10 cellular contexts compared by ENCODE assay signal in genomic region chr17:47897561-47897960, GRCh38. TPM values are rescaled to one million over a fixed set of nuclear protein-coding genes. Genes with fewer than 3 reads are reported as not detected.
A peak's percentile ranks its signal among the peaks of the same experiment; 100 is the strongest.
DNase-seq lines count a peak whose midpoint lies in the region; ATAC-seq and TF ChIP-seq lines count a peak whose summit lies in the region.
"Had no signal": no experiment of that assay in that cellular context is flagged by ENCODE, and none has a peak within 500 bp of the region (broad histone marks: within the 10 kb centered on the region; RNA-seq: fewer than 3 reads in every experiment).

No MANE protein-coding gene starts in this region.

- peaks cover 38% of the 10 kb centered on the region for H3K4me1 Mint-ChIP-seq in CD14-positive monocyte
- peaks cover 41 to 43% of the 10 kb centered on the region in 2 donors for H3K4me1 Mint-ChIP-seq in natural killer cell treated with Interleukin-12 subunit alpha and Interleukin-12 subunit beta and Interleukin-15 and Interleukin-18, amount 100 ng/mL, for 72 hours (ENCODE audit: low read depth in 2 of 2)

- peak overlapping the region in 1 of 2 donors; percentile 92 for H3K4me3 Mint-ChIP-seq in CD14-positive monocyte
- peak overlapping the region; percentile 92 for H3K4me3 Mint-ChIP-seq in natural killer cell treated with Interleukin-12 subunit alpha and Interleukin-12 subunit beta and Interleukin-15 and Interleukin-18, amount 100 ng/mL, for 72 hours

- peaks cover 31% of the 10 kb centered on the region for H3K4me1 ChIP-seq in vagina

- peak overlapping the region; percentile 80 for H3K4me3 ChIP-seq in MG63
- H3K4me3 ChIP-seq in dorsolateral prefrontal cortex: peak overlapping the region in 51 of 59 donors; percentile 66 to 98 (median 89)
- peak overlapping the region in 1 of 2 donors; percentile 81 for H3K4me3 ChIP-seq in vagina

- H3K9me3 ChIP-seq in MG63: no peaks in the 10 kb centered on the region
- no peaks in the 10 kb centered on the region for H3K9me3 ChIP-seq in vagina

- TF ChIP-seq CTCF in CD14-positive monocyte (IDR thresholded peaks at IDR 0.05) (no peak), dorsolateral prefrontal cortex (IDR thresholded peaks at IDR 0.05 in 54 of 56, conservative IDR thresholded peaks at IDR 0.05 in 2 of 56; ENCODE audit: low read depth in 1 of 56, partially characterized antibody in 56 of 56) (no peak), vagina (IDR thresholded peaks at IDR 0.05) (no peak)

- peaks cover 0 to 2% (median 1%) of the 10 kb centered on the region in 3 donors for H3K27me3 Mint-ChIP-seq in CD14-positive monocyte (ENCODE audit: low read depth in 3 of 3)
- no peaks in the 10 kb centered on the region for H3K27me3 Mint-ChIP-seq in natural killer cell treated with Interleukin-12 subunit alpha and Interleukin-12 subunit beta and Interleukin-15 and Interleukin-18, amount 100 ng/mL, for 72 hours

- TF ChIP-seq POLR2A in vagina (IDR thresholded peaks at IDR 0.05): no peak

- peak overlapping the region in 6 of 7 donors; percentile 21 to 95 (median 74) for H3K27ac Mint-ChIP-seq in CD14-positive monocyte
- H3K27ac Mint-ChIP-seq in natural killer cell treated with Interleukin-12 subunit alpha and Interleukin-12 subunit beta and Interleukin-15 and Interleukin-18, amount 100 ng/mL, for 72 hours: peak overlapping the region; percentile 87 to 94

- no peaks in the 10 kb centered on the region for H3K9me3 Mint-ChIP-seq in CD14-positive monocyte
- H3K9me3 Mint-ChIP-seq in natural killer cell treated with Interleukin-12 subunit alpha and Interleukin-12 subunit beta and Interleukin-15 and Interleukin-18, amount 100 ng/mL, for 72 hours: no peaks in the 10 kb centered on the region

- peaks cover 13% of the 10 kb centered on the region for H3K36me3 ChIP-seq in MG63
- peaks cover 0 to 3% of the 10 kb centered on the region in 2 donors for H3K36me3 ChIP-seq in vagina

- DNase-seq in CD14-positive monocyte (ENCODE audit: low spot score) (no peak), MG63 (no peak), dorsolateral prefrontal cortex (no peak), OCI-M2 (lab: John Stamatoyannopoulos, UW; ENCODE audit: unreplicated experiment) (no peak), vagina (ENCODE audit: extremely low spot score in 2 of 2) (no peak), inferior parietal cortex (ENCODE audit: extremely low spot score) (no peak)
- DNase-seq in natural killer cell treated with Interleukin-12 subunit alpha and Interleukin-12 subunit beta and Interleukin-15 and Interleukin-18, amount 100 ng/mL, for 72 hours (ENCODE audit: low spot score): no peak
- DNase-seq in stimulated activated naive CD4-positive, alpha-beta T cell treated with Interleukin-2 at 50 U/mL for 16 hours (lab: John Stamatoyannopoulos, UW): no peak
- DNase-seq: GDM1 had no signal

- ATAC-seq in natural killer cell treated with Interleukin-12 subunit alpha and Interleukin-12 subunit beta and Interleukin-15 and Interleukin-18, amount 100 ng/mL, for 72 hours: no peak
- ATAC-seq: esophagus mucosa had no signal

- peak overlapping the region in 57 of 59 donors; percentile 31 to 100 (median 99) for H3K27ac ChIP-seq in dorsolateral prefrontal cortex
- H3K27ac ChIP-seq in vagina: no peak overlapping the region

- no peaks in the 10 kb centered on the region for H3K27me3 ChIP-seq in MG63
- no peaks in the 10 kb centered on the region for H3K27me3 ChIP-seq in dorsolateral prefrontal cortex
- no peaks in the 10 kb centered on the region for H3K27me3 ChIP-seq in vagina

- intact Hi-C loops in CD14-positive monocyte (cut with micrococcal nuclease) (loop anchor here (2.0 to 10.0 kb wide), 4 partner anchors 43 to 233 kb away; partner anchors contain the start of gene PNPO (in 2 of the 2)), dorsolateral prefrontal cortex (cut with DNase I) (loop anchor here (5.0 to 10.0 kb wide), 3 partner anchors 45 to 253 kb away; partner anchors contain the start of genes CDK5RAP3 (in 1 of the 2), KPNB1 (in 1 of the 2) and PNPO (in 1 of the 2)), vagina (cut with DNase I) (loop anchor here (10.0 kb wide), 1 partner anchor 47 kb away; the partner anchor contains the start of gene PNPO)

- H3K36me3 Mint-ChIP-seq in CD14-positive monocyte: peaks cover 31 to 37% of the 10 kb centered on the region in 2 donors
- no peaks in the 10 kb centered on the region for H3K36me3 Mint-ChIP-seq in natural killer cell treated with Interleukin-12 subunit alpha and Interleukin-12 subunit beta and Interleukin-15 and Interleukin-18, amount 100 ng/mL, for 72 hours

RNA-seq across cellular contexts. Expression of gene SP2, which starts 1.5 kb away (rescaled TPM):
- polyA plus RNA-seq in CD14-positive monocyte: 1 to 10 TPM; 3.1 to 6.8 TPM
- total RNA-seq in MG63 (2014; rRNA removed; shearing (Covaris generic); ENCODE audit: low replicate concordance): 0.81 and 2.3 TPM in 2 replicates
- total RNA-seq in dorsolateral prefrontal cortex: 10 to 100 TPM; 11.5 to 27.4 (median 17.6) TPM
- total RNA-seq in natural killer cell treated with Interleukin-12 subunit alpha and Interleukin-12 subunit beta and Interleukin-15 and Interleukin-18, amount 100 ng/mL, for 72 hours: 10 to 100 TPM; 22.0 to 25.8 TPM
- total RNA-seq in vagina: 11.3 TPM

RNA-seq across cellular contexts. Expression of gene PNPO, which starts 43.8 kb away (rescaled TPM):
- polyA plus RNA-seq in CD14-positive monocyte: 10 to 100 TPM; 29.7 to 34.2 TPM
- 41.4 and 89.7 TPM in 2 replicates for total RNA-seq in MG63 (2014; rRNA removed; shearing (Covaris generic); ENCODE audit: low replicate concordance)
- 10 to 100 TPM; 30.2 to 62.6 (median 43.4) TPM for total RNA-seq in dorsolateral prefrontal cortex
- 10 to 100 TPM; 21.5 to 39.9 TPM for total RNA-seq in natural killer cell treated with Interleukin-12 subunit alpha and Interleukin-12 subunit beta and Interleukin-15 and Interleukin-18, amount 100 ng/mL, for 72 hours
- 42.7 TPM for total RNA-seq in vagina

RNA-seq across cellular contexts. Expression of gene SP6, which starts 46.6 kb away (rescaled TPM):
- polyA plus RNA-seq in CD14-positive monocyte: under 1 TPM in 1 of 2 donors, not detected in 1; 0.06 TPM
- total RNA-seq in MG63 (2014; rRNA removed; shearing (Covaris generic); ENCODE audit: low replicate concordance): not detected in 2 replicates
- under 1 TPM in 85 of 120 experiments, not detected in 35; 0.10 to 0.62 (median 0.24) TPM for total RNA-seq in dorsolateral prefrontal cortex
- under 1 TPM in 1 of 2 donors, not detected in 1; 0.24 TPM for total RNA-seq in natural killer cell treated with Interleukin-12 subunit alpha and Interleukin-12 subunit beta and Interleukin-15 and Interleukin-18, amount 100 ng/mL, for 72 hours
- 3.9 TPM for total RNA-seq in vagina

RNA-seq across cellular contexts. Expression of gene SCRN2, which starts 56.5 kb away (rescaled TPM):
- 10 to 100 TPM; 13.2 to 14.5 TPM for polyA plus RNA-seq in CD14-positive monocyte
- total RNA-seq in MG63 (2014; rRNA removed; shearing (Covaris generic); ENCODE audit: low replicate concordance): 41.8 and 45.0 TPM in 2 replicates
- total RNA-seq in dorsolateral prefrontal cortex: 10 to 100 TPM; 18.1 to 42.2 (median 27.6) TPM
- total RNA-seq in natural killer cell treated with Interleukin-12 subunit alpha and Interleukin-12 subunit beta and Interleukin-15 and Interleukin-18, amount 100 ng/mL, for 72 hours: 10 to 100 TPM; 18.1 to 23.5 TPM
- total RNA-seq in vagina: 33.1 TPM
